ENCODE assay signal across 31 cellular contexts in the genomic region with DNA sequence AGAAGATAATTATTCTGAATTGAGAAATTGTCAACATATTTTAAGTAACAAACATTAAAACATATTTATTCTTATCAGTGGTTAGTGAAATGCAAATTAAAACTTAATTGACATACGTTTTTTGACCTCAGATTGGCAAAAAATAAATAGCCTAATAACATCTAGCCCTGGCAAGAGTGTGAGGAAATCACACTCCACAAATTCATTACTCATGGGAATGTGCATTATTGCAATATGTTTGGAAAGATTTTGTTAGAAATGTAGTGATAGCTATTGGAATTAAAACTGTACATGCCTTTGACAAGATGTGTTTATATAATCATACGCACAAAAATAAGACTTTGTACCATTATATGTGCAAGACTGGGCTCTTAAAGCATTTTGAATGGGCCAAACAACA.
"Had no signal": no experiment of that assay in that cellular context is flagged by ENCODE, and none has a peak within 500 bp of the region (broad histone marks: within the 10 kb centered on the region; RNA-seq: fewer than 3 reads in every experiment).

No MANE protein-coding gene starts in this region.

- FAIRE-seq: endothelial cell of umbilical vein had no signal

- ATAC-seq: activated CD4-positive, CD25-positive, alpha-beta regulatory T cell treated with anti-CD3 and anti-CD28 coated beads, Interleukin-2, amount 50 U/mL, for 24 hours; activated CD8-positive, alpha-beta T cell treated with anti-CD3 and anti-CD28 coated beads for 36 hours; activated T-cell treated with anti-CD3 and anti-CD28 coated beads, Interleukin-2, amount 50 U/mL, for 4 hours; activated T-helper 17 cell treated with anti-CD3 and anti-CD28 coated beads, Interleukin-2, amount 50 U/mL, for 72 hours; heart left ventricle; T-helper 17 cell had no signal

- H3K4me3 ChIP-seq: adrenal gland, breast epithelium, cardiac muscle cell, colonic mucosa, esophagus squamous epithelium, heart left ventricle had no signal

- H3K27ac ChIP-seq: adrenal gland, breast epithelium, cardiac muscle cell, colonic mucosa, epithelial cell of prostate, esophagus squamous epithelium, heart left ventricle, WERI-Rb-1 had no signal

- H3K27me3 ChIP-seq: adrenal gland, breast epithelium, cardiac muscle cell, colonic mucosa, esophagus squamous epithelium, heart left ventricle had no signal

- H3K9me3 ChIP-seq: adrenal gland, breast epithelium, colonic mucosa, esophagus squamous epithelium, heart left ventricle had no signal

- DNase-seq: activated B cell treated with CpG ODN at 0.5 μM for 24 hours; activated CD4-positive, alpha-beta T cell treated with anti-CD3 and anti-CD28 coated beads for 48 hours; activated CD4-positive, alpha-beta T cell treated with anti-CD3 and anti-CD28 coated beads, Interleukin-2, amount 50 U/mL, for 1 hour; activated CD4-positive, alpha-beta T cell treated with anti-CD3 and anti-CD28 coated beads, Interleukin-2, amount 50 U/mL, for 48 hours; activated CD8-positive, alpha-beta memory T cell treated with anti-CD3 and anti-CD28 coated beads for 24 hours; activated CD8-positive, alpha-beta T cell treated with anti-CD3 and anti-CD28 coated beads for 36 hours; activated effector memory CD4-positive, alpha-beta T cell treated with Interleukin-2 at 50 U/mL for 16 hours; activated gamma-delta T cell treated with Interleukin-2 at 50 U/mL for 16 hours; activated naive CD4-positive, alpha-beta T cell treated with anti-CD3 and anti-CD28 coated beads, Interleukin-2, amount 50 U/mL, for 16 hours; activated naive CD4-positive, alpha-beta T cell treated with Interleukin-2 at 50 U/mL for 16 hours; activated T-cell treated with anti-CD3 and anti-CD28 coated beads, Interleukin-2, amount 50 U/mL, for 4 hours; adrenal gland; amygdala; aorta; central memory CD4-positive, alpha-beta T cell; cerebellar nuclear complex; colonic mucosa; effector CD8-positive, alpha-beta T cell; esophagus squamous epithelium; foreskin fibroblast; heart left ventricle; T-helper 1 cell; T-helper 17 cell; T1000; WERI-Rb-1 had no signal

- H3K4me1 ChIP-seq: adrenal gland, breast epithelium, colonic mucosa, heart left ventricle had no signal

- H3K36me3 ChIP-seq: adrenal gland, breast epithelium, cardiac muscle cell, colonic mucosa, esophagus squamous epithelium, heart left ventricle, WERI-Rb-1 had no signal
